ENCODE assay signal across 8 cellular contexts in the genomic region with DNA sequence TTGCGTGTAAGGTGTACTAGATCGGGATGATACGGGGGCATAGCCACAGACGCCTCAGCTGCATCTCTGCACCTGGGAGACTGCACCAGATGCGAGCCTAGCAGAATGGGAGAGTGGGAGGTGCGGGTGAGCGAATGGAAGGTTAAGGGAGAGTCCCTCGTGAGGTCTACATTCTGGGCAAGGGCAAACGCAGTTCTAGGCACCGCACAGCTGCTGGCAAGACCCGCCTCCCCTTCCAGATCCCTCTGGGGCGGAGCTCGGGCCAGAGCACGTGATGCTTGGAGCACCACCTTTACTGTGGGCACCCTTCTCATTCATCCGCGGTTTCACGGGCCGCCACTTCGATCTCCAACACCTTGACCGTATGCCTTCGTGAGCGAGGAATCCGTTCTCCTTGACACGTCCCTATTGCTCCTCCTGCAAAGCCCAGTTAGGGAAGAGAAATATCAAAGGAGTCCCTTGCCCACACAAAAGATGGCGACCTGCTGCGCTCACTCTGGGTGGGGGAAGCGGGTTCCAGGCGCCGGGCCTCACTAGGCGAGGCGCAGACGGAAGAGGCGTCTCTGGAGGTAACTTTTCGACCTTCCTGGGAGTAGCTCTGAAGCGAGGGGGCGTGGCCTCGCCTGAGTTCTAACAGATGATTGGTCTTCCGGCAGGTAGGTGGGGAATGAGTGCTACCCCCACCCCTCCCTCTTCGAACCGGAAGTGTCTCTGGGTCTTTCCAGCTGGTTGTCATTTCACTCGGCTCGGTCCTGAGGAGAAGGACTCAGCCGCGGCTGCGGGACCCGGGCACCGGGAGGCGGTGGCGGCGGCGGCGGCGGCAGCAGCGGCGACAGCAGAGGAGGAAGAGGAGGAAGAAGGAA. TPM values are rescaled to one million over a fixed set of nuclear protein-coding genes. Genes with fewer than 3 reads are reported as not detected.
A peak's percentile ranks its signal among the peaks of the same experiment; 100 is the strongest.
DNase-seq lines count a peak whose midpoint lies in the region; ATAC-seq and TF ChIP-seq lines count a peak whose summit lies in the region.

A gene (plus strand): TSS at position 740 of the 863 bp plus-strand sequence. CDS start 1,385 bp downstream, outside the sequence.

- no peaks in the 10 kb centered on the region for H3K9me3 ChIP-seq in liver (ENCODE audit: control insufficient read depth in 4 of 4, low read length in 3 of 4)

- no peaks in the 10 kb centered on the region for H3K27me3 ChIP-seq in liver (ENCODE audit: control insufficient read depth in 4 of 4, insufficient read depth in 4 of 4, low read length in 3 of 4)

- POLR2A ChIA-PET in activated CD4-positive, alpha-beta memory T cell treated with anti-CD3 and anti-CD28 coated beads for 36 hours (lab: Charles Lee): interaction anchor here (0.7 to 1.5 kb wide), 3 partner anchors 8 to 272 kb away, joined by 3 to 15 read pairs (median 4); a partner anchor contains a TSS

- ATAC-seq in GM19438 (IDR thresholded peaks at IDR 0.05; ENCODE audit: low read depth, unreplicated experiment) (peak; percentile 97), HG03575 (IDR thresholded peaks at IDR 0.05; ENCODE audit: extremely low read depth, insufficient number of reproducible peaks, low FRiP score, unreplicated experiment) (peak; percentile 64)

- peak within 1 kb of the TSS; percentile 97 for H3K4me3 Mint-ChIP-seq in activated CD4-positive, alpha-beta memory T cell treated with anti-CD3 and anti-CD28 coated beads for 36 hours

- DNase-seq in CD1c-positive myeloid dendritic cell (ENCODE audit: extremely low spot score) (peak; percentile 99), NCI-H82 treated with DMSO at 0.1 percent for 48 hours (lab: John Stamatoyannopoulos, UW; ENCODE audit: unreplicated experiment) (peak; percentile 91), dermis microvascular lymphatic vessel endothelial cell (ENCODE audit: low read depth in 2 of 2) (peak; percentile 99 to 100)
- DNase-seq in activated CD4-positive, alpha-beta memory T cell treated with anti-CD3 and anti-CD28 coated beads for 36 hours: peak; percentile 98
- DNase-seq in stimulated activated CD4-positive, alpha-beta T cell treated with anti-CD3 and anti-CD28 coated beads, Interleukin-4, amount 100 ng/mL, for 24 hours: peak; percentile 98

- CTCF ChIA-PET in activated CD4-positive, alpha-beta memory T cell treated with anti-CD3 and anti-CD28 coated beads for 36 hours (lab: Charles Lee): interaction anchor here (0.9 to 1.8 kb wide), 5 partner anchors 30 to 272 kb away, joined by 3 to 12 read pairs (median 5); a partner anchor contains a TSS

- peak within 1 kb of the TSS; percentile 88 to 89 for H3K27ac ChIP-seq in liver (ENCODE audit: low read depth in 1 of 2, low read length in 2 of 2)

- peak within 1 kb of the TSS; percentile 97 for H3K27ac Mint-ChIP-seq in activated CD4-positive, alpha-beta memory T cell treated with anti-CD3 and anti-CD28 coated beads for 36 hours

- no peaks in the 10 kb centered on the region for H3K27me3 Mint-ChIP-seq in activated CD4-positive, alpha-beta memory T cell treated with anti-CD3 and anti-CD28 coated beads for 36 hours

- no peak for TF ChIP-seq CTCF in liver (IDR thresholded peaks at IDR 0.05; ENCODE audit: low read depth, low read length, missing input control)

- peaks cover 3% of the 10 kb centered on the region for H3K36me3 Mint-ChIP-seq in activated CD4-positive, alpha-beta memory T cell treated with anti-CD3 and anti-CD28 coated beads for 36 hours

- peaks cover 72% of the 10 kb centered on the region for H3K4me1 Mint-ChIP-seq in activated CD4-positive, alpha-beta memory T cell treated with anti-CD3 and anti-CD28 coated beads for 36 hours (ENCODE audit: low read depth)

- WGBS in liver: 5% methylated on average over 55 of the region's 55 CpGs

- H3K36me3 ChIP-seq in liver (ENCODE audit: control insufficient read depth in 4 of 4, insufficient read depth in 3 of 4, low read depth in 1 of 4, low read length in 3 of 4): no peaks in the 10 kb centered on the region

- TF ChIP-seq RAD21 in liver (IDR thresholded peaks at IDR 0.05): peak; percentile 41 to 59

- peaks cover 0 to 34% (median 18%) of the 10 kb centered on the region in 4 donors for H3K4me1 ChIP-seq in liver (ENCODE audit: control insufficient read depth in 4 of 4, insufficient read depth in 4 of 4, low read length in 3 of 4)

- peaks cover 5% of the 10 kb centered on the region for H3K9me3 Mint-ChIP-seq in activated CD4-positive, alpha-beta memory T cell treated with anti-CD3 and anti-CD28 coated beads for 36 hours

- peak within 1 kb of the TSS; percentile 73 to 91 (median 89) for H3K4me3 ChIP-seq in liver (ENCODE audit: low read depth in 1 of 3, low read length in 3 of 3)

- intact Hi-C loops in activated CD4-positive, alpha-beta memory T cell treated with anti-CD3 and anti-CD28 coated beads for 36 hours (cut with micrococcal nuclease): loop anchor here (1.0 to 5.0 kb wide), 6 partner anchors 30 to 831 kb away; a partner anchor contains a TSS

- peak within 1 kb of the TSS; percentile 84 to 99 for H3K9ac ChIP-seq in liver (ENCODE audit: low read depth in 1 of 2, low read length in 2 of 2)

TF ChIP-seq in liver, 16 proteins besides CTCF, POLR2A, EP300 and RAD21:
- TF ChIP-seq FOXA2 (IDR thresholded peaks at IDR 0.05) (no peak), NR2F2 (IDR thresholded peaks at IDR 0.05) (peak; percentile 83), FOXA1 (IDR thresholded peaks at IDR 0.05) (no peak), TAF1 (conservative IDR thresholded peaks at IDR 0.05) (peak; percentile 100), SP1 (IDR thresholded peaks at IDR 0.05) (peak; percentile 92), RXRA (IDR thresholded peaks at IDR 0.05) (peak; percentile 64 to 80), GABPA (IDR thresholded peaks at IDR 0.05 in 1 of 2, conservative IDR thresholded peaks at IDR 0.05 in 1 of 2) (peak; percentile 66 to 87), HNF4G (IDR thresholded peaks at IDR 0.05) (no peak), YY1 (IDR thresholded peaks at IDR 0.05) (peak; percentile 100), EGR1 (IDR thresholded peaks at IDR 0.05; ENCODE audit: low read depth in 2 of 2) (peak in 1 of 2 donors; percentile 33), HNF4A (conservative IDR thresholded peaks at IDR 0.05) (peak; percentile 32 to 52), JUND (IDR thresholded peaks at IDR 0.05) (peak in 1 of 2 donors; percentile 31)
- TF ChIP-seq, protein P1, sequence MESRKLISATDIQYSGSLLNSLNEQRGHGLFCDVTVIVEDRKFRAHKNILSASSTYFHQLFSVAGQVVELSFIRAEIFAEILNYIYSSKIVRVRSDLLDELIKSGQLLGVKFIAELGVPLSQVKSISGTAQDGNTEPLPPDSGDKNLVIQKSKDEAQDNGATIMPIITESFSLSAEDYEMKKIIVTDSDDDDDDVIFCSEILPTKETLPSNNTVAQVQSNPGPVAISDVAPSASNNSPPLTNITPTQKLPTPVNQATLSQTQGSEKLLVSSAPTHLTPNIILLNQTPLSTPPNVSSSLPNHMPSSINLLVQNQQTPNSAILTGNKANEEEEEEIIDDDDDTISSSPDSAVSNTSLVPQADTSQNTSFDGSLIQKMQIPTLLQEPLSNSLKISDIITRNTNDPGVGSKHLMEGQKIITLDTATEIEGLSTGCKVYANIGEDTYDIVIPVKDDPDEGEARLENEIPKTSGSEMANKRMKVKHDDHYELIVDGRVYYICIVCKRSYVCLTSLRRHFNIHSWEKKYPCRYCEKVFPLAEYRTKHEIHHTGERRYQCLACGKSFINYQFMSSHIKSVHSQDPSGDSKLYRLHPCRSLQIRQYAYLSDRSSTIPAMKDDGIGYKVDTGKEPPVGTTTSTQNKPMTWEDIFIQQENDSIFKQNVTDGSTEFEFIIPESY (IDR thresholded peaks at IDR 0.05): peak; percentile 65
- TF ChIP-seq, protein P2, sequence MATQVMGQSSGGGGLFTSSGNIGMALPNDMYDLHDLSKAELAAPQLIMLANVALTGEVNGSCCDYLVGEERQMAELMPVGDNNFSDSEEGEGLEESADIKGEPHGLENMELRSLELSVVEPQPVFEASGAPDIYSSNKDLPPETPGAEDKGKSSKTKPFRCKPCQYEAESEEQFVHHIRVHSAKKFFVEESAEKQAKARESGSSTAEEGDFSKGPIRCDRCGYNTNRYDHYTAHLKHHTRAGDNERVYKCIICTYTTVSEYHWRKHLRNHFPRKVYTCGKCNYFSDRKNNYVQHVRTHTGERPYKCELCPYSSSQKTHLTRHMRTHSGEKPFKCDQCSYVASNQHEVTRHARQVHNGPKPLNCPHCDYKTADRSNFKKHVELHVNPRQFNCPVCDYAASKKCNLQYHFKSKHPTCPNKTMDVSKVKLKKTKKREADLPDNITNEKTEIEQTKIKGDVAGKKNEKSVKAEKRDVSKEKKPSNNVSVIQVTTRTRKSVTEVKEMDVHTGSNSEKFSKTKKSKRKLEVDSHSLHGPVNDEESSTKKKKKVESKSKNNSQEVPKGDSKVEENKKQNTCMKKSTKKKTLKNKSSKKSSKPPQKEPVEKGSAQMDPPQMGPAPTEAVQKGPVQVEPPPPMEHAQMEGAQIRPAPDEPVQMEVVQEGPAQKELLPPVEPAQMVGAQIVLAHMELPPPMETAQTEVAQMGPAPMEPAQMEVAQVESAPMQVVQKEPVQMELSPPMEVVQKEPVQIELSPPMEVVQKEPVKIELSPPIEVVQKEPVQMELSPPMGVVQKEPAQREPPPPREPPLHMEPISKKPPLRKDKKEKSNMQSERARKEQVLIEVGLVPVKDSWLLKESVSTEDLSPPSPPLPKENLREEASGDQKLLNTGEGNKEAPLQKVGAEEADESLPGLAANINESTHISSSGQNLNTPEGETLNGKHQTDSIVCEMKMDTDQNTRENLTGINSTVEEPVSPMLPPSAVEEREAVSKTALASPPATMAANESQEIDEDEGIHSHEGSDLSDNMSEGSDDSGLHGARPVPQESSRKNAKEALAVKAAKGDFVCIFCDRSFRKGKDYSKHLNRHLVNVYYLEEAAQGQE (IDR thresholded peaks at IDR 0.05): peak; percentile 94
- TF ChIP-seq, protein P3, sequence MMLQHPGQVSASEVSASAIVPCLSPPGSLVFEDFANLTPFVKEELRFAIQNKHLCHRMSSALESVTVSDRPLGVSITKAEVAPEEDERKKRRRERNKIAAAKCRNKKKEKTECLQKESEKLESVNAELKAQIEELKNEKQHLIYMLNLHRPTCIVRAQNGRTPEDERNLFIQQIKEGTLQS (IDR thresholded peaks at IDR 0.05): peak; percentile 72
- TF ChIP-seq, protein P4, sequence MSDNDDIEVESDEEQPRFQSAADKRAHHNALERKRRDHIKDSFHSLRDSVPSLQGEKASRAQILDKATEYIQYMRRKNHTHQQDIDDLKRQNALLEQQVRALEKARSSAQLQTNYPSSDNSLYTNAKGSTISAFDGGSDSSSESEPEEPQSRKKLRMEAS (IDR thresholded peaks at IDR 0.05): peak; percentile 75

RNA-seq across cellular contexts. Expression of the gene that starts here (rescaled TPM):
- total RNA-seq in activated CD4-positive, alpha-beta memory T cell treated with anti-CD3 and anti-CD28 coated beads for 36 hours: 10 to 100 TPM; 11.4 to 11.9 TPM
- total RNA-seq in dermis microvascular lymphatic vessel endothelial cell (9.5 and 28.4 TPM in 2 replicates), liver (100 to 1,000 TPM in 1 of 2 donors, 10 to 100 TPM in 1; 47.0 to 113 TPM)
- 10 to 100 TPM; 14.3 to 17.1 TPM for polyA plus RNA-seq in liver

Comparison
In these comparisons a context has a peak if more than half of its experiments do, and no peak if none do; other contexts are left out.
1. Peak in every context shown above with its lines: DNase-seq, ATAC-seq, H3K4me3 ChIP-seq and H3K27ac ChIP-seq.